In the genomic region with DNA sequence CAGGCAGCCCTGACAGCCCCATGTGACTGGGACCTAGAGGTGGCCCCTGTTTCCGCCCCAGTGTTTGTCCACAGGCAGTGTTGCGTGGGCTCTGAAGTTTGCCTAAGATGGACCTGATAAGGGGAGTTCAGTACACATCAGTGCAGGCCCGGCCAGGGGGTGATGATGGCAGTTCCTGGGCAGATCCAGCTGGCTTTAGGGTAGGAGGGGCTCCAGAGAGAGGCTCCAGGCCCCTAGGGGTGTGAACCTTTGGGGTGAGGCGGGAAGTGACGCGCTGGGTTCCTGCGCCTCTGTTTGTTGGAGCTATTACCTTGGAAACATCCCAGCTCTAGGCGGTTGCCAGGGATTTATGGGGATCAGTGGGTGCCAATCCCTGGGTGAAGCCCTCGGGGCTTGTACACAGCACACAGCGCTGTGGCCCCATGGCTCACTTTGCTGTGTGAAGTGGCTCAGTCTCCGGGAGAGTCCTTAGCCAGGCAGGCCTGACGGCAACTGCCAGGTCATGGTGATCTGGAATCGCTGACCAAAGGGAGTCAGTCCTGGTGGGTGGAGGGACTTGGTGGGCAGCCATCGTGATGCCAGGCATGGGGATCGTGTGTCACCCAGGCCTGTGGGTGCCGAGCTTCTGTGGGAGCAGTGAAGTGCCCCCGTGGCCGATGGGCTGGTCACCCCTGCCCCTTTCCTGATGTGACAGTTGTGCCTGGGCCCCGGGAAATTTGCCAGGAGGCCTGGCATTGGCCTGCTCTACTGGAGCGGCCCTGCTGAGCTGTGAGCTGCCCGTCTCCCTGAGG, we compare ENCODE assay signal across 8 cellular contexts.
DNase-seq lines count a peak whose midpoint lies in the region; ATAC-seq and TF ChIP-seq lines count a peak whose summit lies in the region.

No MANE protein-coding gene starts in this region.

- no peaks in the 10 kb centered on the region for H3K36me3 ChIP-seq in brain microvascular endothelial cell (replicated peaks)

- no peak for TF ChIP-seq CTCF in brain microvascular endothelial cell (IDR thresholded peaks at IDR 0.05; ENCODE audit: low read depth, low read length, missing control alignments)
- TF ChIP-seq CTCF in lower leg skin (IDR thresholded peaks at IDR 0.05), result no peak
- TF ChIP-seq CTCF in GM20000 (IDR thresholded peaks at IDR 0.05; ENCODE audit: extremely low read depth, missing control alignments), result no peak

- WGBS in lower leg skin, 2 donors, result 40 to 70% methylated on average over 9 to 17 of the region's 21 CpGs

- no peak for TF ChIP-seq POLR2A in lower leg skin (IDR thresholded peaks at IDR 0.05)

- no peak overlapping the region for H3K4me3 ChIP-seq in brain microvascular endothelial cell (ENCODE audit: low read depth, low read length)
- no peak overlapping the region for H3K4me3 ChIP-seq in lower leg skin (ENCODE audit: low read depth, poor library complexity, severe bottlenecking)

- intact Hi-C loops in Right ventricle myocardium inferior (cut with DNase I) (no loop called here), cardiac septum (cut with DNase I) (no loop called here), lower leg skin (cut with DNase I; ENCODE audit: low total_unique reads) (no loop called here)

- ATAC-seq in Right ventricle myocardium inferior (peak; percentile 50), HG03196 (IDR thresholded peaks at IDR 0.05; ENCODE audit: unreplicated experiment) (no peak), GM18519 (IDR thresholded peaks at IDR 0.05; ENCODE audit: low FRiP score, unreplicated experiment) (no peak)

- H3K27me3 ChIP-seq in brain microvascular endothelial cell (replicated peaks), result no peaks in the 10 kb centered on the region

- DNase-seq in Right ventricle myocardium inferior (ENCODE audit: missing footprints) (peak; percentile 61), cardiac septum (ENCODE audit: low spot score) (no peak), brain microvascular endothelial cell (peak; percentile 59), lower leg skin (ENCODE audit: low spot score in 2 of 2) (peak; percentile 71 to 92), UCSD-AML1 (lab: John Stamatoyannopoulos, UW; ENCODE audit: unreplicated experiment) (no peak), GM20000 (ENCODE audit: low spot score) (no peak)

- peak overlapping the region; percentile 76 for H3K27ac ChIP-seq in brain microvascular endothelial cell

- in situ Hi-C loops in brain microvascular endothelial cell (cut with HindIII; ENCODE audit: low pct_ligation_motif_present, low sequenced_read_pairs), result no loop called here

Comparison
In these comparisons a context has a peak if more than half of its experiments do, and no peak if none do; other contexts are left out.
1. DNase-seq: peak in Right ventricle myocardium inferior (single experiment), brain microvascular endothelial cell (single experiment) and lower leg skin (2 of 2); none in cardiac septum (single experiment), UCSD-AML1 (single experiment) and GM20000 (single experiment).